ENCODE assay signal across 9 cellular contexts in genomic region chr3:127172670-127173515, GRCh38. TPM values are rescaled to one million over a fixed set of nuclear protein-coding genes. Genes with fewer than 3 reads are reported as not detected.
DNase-seq lines count a peak whose midpoint lies in the region; ATAC-seq and TF ChIP-seq lines count a peak whose summit lies in the region.
"Had no signal": no experiment of that assay in that cellular context is flagged by ENCODE, and none has a peak within 500 bp of the region (broad histone marks: within the 10 kb centered on the region; RNA-seq: fewer than 3 reads in every experiment).

No MANE protein-coding gene starts in this region.

- H3K4me1 Mint-ChIP-seq in activated CD4-positive, alpha-beta memory T cell treated with anti-CD3 and anti-CD28 coated beads for 36 hours (ENCODE audit: low read depth), result no peaks in the 10 kb centered on the region

- H3K36me3 Mint-ChIP-seq in activated CD4-positive, alpha-beta memory T cell treated with anti-CD3 and anti-CD28 coated beads for 36 hours, result no peaks in the 10 kb centered on the region

- peaks cover 18% of the 10 kb centered on the region for H3K27me3 Mint-ChIP-seq in activated CD4-positive, alpha-beta memory T cell treated with anti-CD3 and anti-CD28 coated beads for 36 hours

- H3K4me3 ChIP-seq in BJ (ENCODE audit: low read depth, low read length), result no peak overlapping the region

- no peaks in the 10 kb centered on the region for H3K36me3 ChIP-seq in BJ (ENCODE audit: control insufficient read depth, insufficient read depth, low read length)

- intact Hi-C loops in activated CD4-positive, alpha-beta memory T cell treated with anti-CD3 and anti-CD28 coated beads for 36 hours (cut with micrococcal nuclease), result no loop called here

- H3K27ac Mint-ChIP-seq in activated CD4-positive, alpha-beta memory T cell treated with anti-CD3 and anti-CD28 coated beads for 36 hours, result no peak overlapping the region

- no peaks in the 10 kb centered on the region for H3K9me3 Mint-ChIP-seq in activated CD4-positive, alpha-beta memory T cell treated with anti-CD3 and anti-CD28 coated beads for 36 hours

- TF ChIP-seq CTCF in BJ (IDR thresholded peaks at IDR 0.05; ENCODE audit: insufficient read depth, low read depth, low read length), result no peak

- POLR2A ChIA-PET in BJ (lab: Charles Lee), result no interaction called here
- POLR2A ChIA-PET in activated CD4-positive, alpha-beta memory T cell treated with anti-CD3 and anti-CD28 coated beads for 36 hours (lab: Charles Lee), result no interaction called here

- DNase-seq in BJ (ENCODE audit: low read depth) (peak; percentile 44), HS-5 (ENCODE audit: low read depth) (peak; percentile 54), left kidney (ENCODE audit: low read depth, low spot score) (peak; percentile 94)
- no peak for DNase-seq in stimulated activated CD4-positive, alpha-beta T cell treated with anti-CD3 and anti-CD28 coated beads, Interleukin-4, amount 100 ng/mL, for 1 hour
- no peak for DNase-seq in stimulated activated CD4-positive, alpha-beta T cell treated with anti-CD3 and anti-CD28 coated beads, Interleukin-12 subunit alpha, Interleukin-12 subunit beta, amount 100 ng/mL, for 4 hours
- no peak for DNase-seq in activated CD4-positive, alpha-beta memory T cell treated with anti-CD3 and anti-CD28 coated beads for 36 hours

- peak; percentile 89 for ATAC-seq in SK-N-SH treated with all-trans-retinoic acid at 6 μM for 48 hours
- ATAC-seq in HG03025 (IDR thresholded peaks at IDR 0.05; ENCODE audit: low FRiP score, unreplicated experiment), result no peak
- ATAC-seq: esophagus mucosa had no signal

- CTCF ChIA-PET in BJ (lab: Yijun Ruan, JAX), result no interaction called here
- CTCF ChIA-PET in activated CD4-positive, alpha-beta memory T cell treated with anti-CD3 and anti-CD28 coated beads for 36 hours (lab: Charles Lee), result no interaction called here

- H3K4me3 Mint-ChIP-seq in activated CD4-positive, alpha-beta memory T cell treated with anti-CD3 and anti-CD28 coated beads for 36 hours, result no peak overlapping the region

- peaks cover 16% of the 10 kb centered on the region for H3K27me3 ChIP-seq in BJ (ENCODE audit: control insufficient read depth, insufficient read depth, low read length)

TF ChIP-seq in SK-N-SH treated with all-trans-retinoic acid at 6 μM for 48 hours, 23 proteins besides CTCF, POLR2A, EP300 and RAD21 (continues in another document):
- peak; percentile 63 for TF ChIP-seq ZNF8 (CRISPR knock-in tag; IDR thresholded peaks at IDR 0.05)
- peak; percentile 73 for TF ChIP-seq ZFP3 (CRISPR knock-in tag; IDR thresholded peaks at IDR 0.05)
- TF ChIP-seq RARB (CRISPR knock-in tag; IDR thresholded peaks at IDR 0.05), result no peak; the same call in 1 of the 2 replicates
- no peak for TF ChIP-seq PPARA (CRISPR knock-in tag; IDR thresholded peaks at IDR 0.05; ENCODE audit: borderline replicate concordance)
- TF ChIP-seq ZC3H10 (CRISPR knock-in tag; IDR thresholded peaks at IDR 0.05), result peak; percentile 93
- TF ChIP-seq, protein P1, sequence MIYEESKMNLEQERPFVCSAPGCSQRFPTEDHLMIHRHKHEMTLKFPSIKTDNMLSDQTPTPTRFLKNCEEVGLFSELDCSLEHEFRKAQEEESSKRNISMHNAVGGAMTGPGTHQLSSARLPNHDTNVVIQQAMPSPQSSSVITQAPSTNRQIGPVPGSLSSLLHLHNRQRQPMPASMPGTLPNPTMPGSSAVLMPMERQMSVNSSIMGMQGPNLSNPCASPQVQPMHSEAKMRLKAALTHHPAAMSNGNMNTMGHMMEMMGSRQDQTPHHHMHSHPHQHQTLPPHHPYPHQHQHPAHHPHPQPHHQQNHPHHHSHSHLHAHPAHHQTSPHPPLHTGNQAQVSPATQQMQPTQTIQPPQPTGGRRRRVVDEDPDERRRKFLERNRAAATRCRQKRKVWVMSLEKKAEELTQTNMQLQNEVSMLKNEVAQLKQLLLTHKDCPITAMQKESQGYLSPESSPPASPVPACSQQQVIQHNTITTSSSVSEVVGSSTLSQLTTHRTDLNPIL (CRISPR knock-in tag; IDR thresholded peaks at IDR 0.05; ENCODE audit: low read depth), result peak; percentile 97
- peak; percentile 99 for TF ChIP-seq TCF4 (CRISPR knock-in tag; IDR thresholded peaks at IDR 0.05; ENCODE audit: borderline replicate concordance)
- no peak for TF ChIP-seq OSR1 (CRISPR knock-in tag; IDR thresholded peaks at IDR 0.05)
- 0 out of 2 replicates have a peak, but pooled peaks have one; percentile 21 for TF ChIP-seq ZNF565 (CRISPR knock-in tag; conservative IDR thresholded peaks at IDR 0.05; ENCODE audit: low read depth)
- peak; percentile 44 for TF ChIP-seq SNAI2 (CRISPR knock-in tag; IDR thresholded peaks at IDR 0.05)
- TF ChIP-seq ESRRG (CRISPR knock-in tag; IDR thresholded peaks at IDR 0.05), result peak; percentile 81; the same call in 1 of the 2 replicates
- TF ChIP-seq, protein P2, sequence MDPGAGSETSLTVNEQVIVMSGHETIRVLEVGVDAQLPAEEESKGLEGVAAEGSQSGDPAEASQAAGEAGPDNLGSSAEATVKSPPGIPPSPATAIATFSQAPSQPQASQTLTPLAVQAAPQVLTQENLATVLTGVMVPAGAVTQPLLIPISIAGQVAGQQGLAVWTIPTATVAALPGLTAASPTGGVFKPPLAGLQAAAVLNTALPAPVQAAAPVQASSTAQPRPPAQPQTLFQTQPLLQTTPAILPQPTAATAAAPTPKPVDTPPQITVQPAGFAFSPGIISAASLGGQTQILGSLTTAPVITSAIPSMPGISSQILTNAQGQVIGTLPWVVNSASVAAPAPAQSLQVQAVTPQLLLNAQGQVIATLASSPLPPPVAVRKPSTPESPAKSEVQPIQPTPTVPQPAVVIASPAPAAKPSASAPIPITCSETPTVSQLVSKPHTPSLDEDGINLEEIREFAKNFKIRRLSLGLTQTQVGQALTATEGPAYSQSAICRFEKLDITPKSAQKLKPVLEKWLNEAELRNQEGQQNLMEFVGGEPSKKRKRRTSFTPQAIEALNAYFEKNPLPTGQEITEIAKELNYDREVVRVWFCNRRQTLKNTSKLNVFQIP (CRISPR knock-in tag; IDR thresholded peaks at IDR 0.05; ENCODE audit: borderline replicate concordance, low read depth), result peak; percentile 98
- TF ChIP-seq ZFP30 (CRISPR knock-in tag; IDR thresholded peaks at IDR 0.05), result no peak
- peak; percentile 92 for TF ChIP-seq GLIS3 (CRISPR knock-in tag; IDR thresholded peaks at IDR 0.05)
- peak; percentile 99 for TF ChIP-seq ISL1 (CRISPR knock-in tag; IDR thresholded peaks at IDR 0.05)
- TF ChIP-seq CSDC2 (CRISPR knock-in tag; IDR thresholded peaks at IDR 0.05), result no peak
- TF ChIP-seq ZNF70 (CRISPR knock-in tag; IDR thresholded peaks at IDR 0.05), result 0 out of 2 replicates have a peak, but pooled peaks have one; percentile 20
- peak; percentile 98 for TF ChIP-seq TSHZ2 (CRISPR knock-in tag; IDR thresholded peaks at IDR 0.05)
- TF ChIP-seq TOX (CRISPR knock-in tag; IDR thresholded peaks at IDR 0.05; ENCODE audit: borderline replicate concordance), result peak; percentile 93
- TF ChIP-seq BACH2 (CRISPR knock-in tag; IDR thresholded peaks at IDR 0.05; ENCODE audit: borderline replicate concordance), result no peak
- TF ChIP-seq, protein P3, sequence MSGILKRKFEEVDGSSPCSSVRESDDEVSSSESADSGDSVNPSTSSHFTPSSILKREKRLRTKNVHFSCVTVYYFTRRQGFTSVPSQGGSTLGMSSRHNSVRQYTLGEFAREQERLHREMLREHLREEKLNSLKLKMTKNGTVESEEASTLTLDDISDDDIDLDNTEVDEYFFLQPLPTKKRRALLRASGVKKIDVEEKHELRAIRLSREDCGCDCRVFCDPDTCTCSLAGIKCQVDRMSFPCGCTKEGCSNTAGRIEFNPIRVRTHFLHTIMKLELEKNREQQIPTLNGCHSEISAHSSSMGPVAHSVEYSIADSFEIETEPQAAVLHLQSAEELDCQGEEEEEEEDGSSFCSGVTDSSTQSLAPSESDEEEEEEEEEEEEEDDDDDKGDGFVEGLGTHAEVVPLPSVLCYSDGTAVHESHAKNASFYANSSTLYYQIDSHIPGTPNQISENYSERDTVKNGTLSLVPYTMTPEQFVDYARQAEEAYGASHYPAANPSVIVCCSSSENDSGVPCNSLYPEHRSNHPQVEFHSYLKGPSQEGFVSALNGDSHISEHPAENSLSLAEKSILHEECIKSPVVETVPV (CRISPR knock-in tag; IDR thresholded peaks at IDR 0.05), result peak; percentile 97
- no peak for TF ChIP-seq ARNTL (CRISPR knock-in tag; IDR thresholded peaks at IDR 0.05; ENCODE audit: borderline replicate concordance, low read depth)

RNA-seq across cellular contexts. Expression of gene PRR23E, which starts 20.0 kb away (rescaled TPM):
- not detected in 2 replicates for polyA plus RNA-seq in BJ (2011; rRNA removed)
- not detected in 2 replicates for polyA minus RNA-seq in BJ (2011; rRNA and poly(A)+ RNA removed)
- total RNA-seq in activated CD4-positive, alpha-beta memory T cell treated with anti-CD3 and anti-CD28 coated beads for 36 hours, result not detected
- total RNA-seq: esophagus mucosa had no signal

Comparison
In these comparisons a context has a peak if more than half of its experiments do, and no peak if none do; other contexts are left out.
1. DNase-seq: peak in BJ (single experiment), HS-5 (single experiment) and left kidney (single experiment); none in stimulated activated CD4-positive, alpha-beta T cell treated with anti-CD3 and anti-CD28 coated beads, Interleukin-4, amount 100 ng/mL, for 1 hour (single experiment), stimulated activated CD4-positive, alpha-beta T cell treated with anti-CD3 and anti-CD28 coated beads, Interleukin-12 subunit alpha, Interleukin-12 subunit beta, amount 100 ng/mL, for 4 hours (single experiment) and activated CD4-positive, alpha-beta memory T cell treated with anti-CD3 and anti-CD28 coated beads for 36 hours (single experiment).